ENCODE assay signal across 8 cellular contexts in genomic region chr1:94416901-94417701, GRCh38. TPM values are rescaled to one million over a fixed set of nuclear protein-coding genes. Genes with fewer than 3 reads are reported as not detected.
DNase-seq lines count a peak whose midpoint lies in the region; ATAC-seq and TF ChIP-seq lines count a peak whose summit lies in the region.

No MANE protein-coding gene starts in this region.

- H3K9ac ChIP-seq in SK-N-MC (ENCODE audit: insufficient read length) (peak overlapping the region; percentile 65), parathyroid adenoma (no peak overlapping the region)

- H3K36me3 ChIP-seq in SK-N-MC (ENCODE audit: insufficient read depth, low read length) (no peaks in the 10 kb centered on the region), parathyroid adenoma (ENCODE audit: control insufficient read depth, insufficient read depth, low read length) (no peaks in the 10 kb centered on the region)

- H3K9me3 ChIP-seq in SK-N-MC (ENCODE audit: low read depth, low read length) (no peaks in the 10 kb centered on the region), parathyroid adenoma (ENCODE audit: control insufficient read depth, low read length) (no peaks in the 10 kb centered on the region)

- H3K27ac ChIP-seq in SK-N-MC (peak overlapping the region; percentile 82), foreskin keratinocyte (peak overlapping the region; percentile 21), parathyroid adenoma (peak overlapping the region; percentile 82)

- H3K27me3 ChIP-seq in foreskin keratinocyte (no peaks in the 10 kb centered on the region), parathyroid adenoma (ENCODE audit: control insufficient read depth, insufficient read depth, low read length) (no peaks in the 10 kb centered on the region)

- H3K79me2 ChIP-seq in parathyroid adenoma: no peaks in the 10 kb centered on the region

- peak overlapping the region; percentile 70 for H2AFZ ChIP-seq in parathyroid adenoma

- H3K4me1 ChIP-seq in foreskin keratinocyte (peaks cover 20% of the 10 kb centered on the region), parathyroid adenoma (no peaks in the 10 kb centered on the region)

- H3K4me3 ChIP-seq in SK-N-MC: peak overlapping the region; percentile 94
- peak overlapping the region; percentile 86 for H3K4me3 ChIP-seq in parathyroid adenoma (ENCODE audit: low read depth, low read length)

- TF ChIP-seq CTCF in foreskin keratinocyte (conservative IDR thresholded peaks at IDR 0.05): no peak
- no peak for TF ChIP-seq CTCF in parathyroid adenoma (IDR thresholded peaks at IDR 0.05)

- DNase-seq in DMS79 treated with DMSO at 0.1 percent for 48 hours (lab: John Stamatoyannopoulos, UW) (peak; percentile 36), DMS79 (lab: John Stamatoyannopoulos, UW) (no peak), SK-N-MC (ENCODE audit: low read depth, low spot score) (peak; percentile 14), foreskin keratinocyte (peak in 1 of 2 donors; percentile 59)
- DNase-seq in stimulated activated naive CD4-positive, alpha-beta T cell treated with Interleukin-2 at 50 U/mL for 16 hours (lab: John Stamatoyannopoulos, UW): no peak

- H3K4me2 ChIP-seq in parathyroid adenoma (ENCODE audit: low read length): peak overlapping the region; percentile 74

- no peak for ATAC-seq in foreskin keratinocyte
- ATAC-seq in HG03521 (IDR thresholded peaks at IDR 0.05; ENCODE audit: unreplicated experiment): no peak
- no peak for ATAC-seq in HG02610 (IDR thresholded peaks at IDR 0.05; ENCODE audit: unreplicated experiment)

RNA-seq across cellular contexts. Expression of gene ABCD3, which starts 1.1 kb away (rescaled TPM):
- 33.4 and 35.7 TPM in 2 replicates for total RNA-seq in foreskin keratinocyte
- 11.4 and 15.9 TPM in 2 replicates for polyA plus RNA-seq in foreskin keratinocyte

Comparison
In these comparisons a context has a peak if more than half of its experiments do, and no peak if none do; other contexts are left out.
1. DNase-seq: peak in DMS79 treated with DMSO at 0.1 percent for 48 hours (single experiment) and SK-N-MC (single experiment); none in DMS79 (single experiment) and stimulated activated naive CD4-positive, alpha-beta T cell treated with Interleukin-2 at 50 U/mL for 16 hours (single experiment).
2. H3K27ac ChIP-seq: peak in every context shown above with its lines; median percentile 82 in SK-N-MC; 82 in parathyroid adenoma; 21 in foreskin keratinocyte.